1 cellular context compared by ENCODE assay signal in genomic region chr1:221874285-221875003, GRCh38.
TF ChIP-seq lines count a peak whose summit lies in the region.

No MANE protein-coding gene starts in this region.

TF ChIP-seq in IMR-90, 13 proteins besides CTCF, POLR2A, EP300 and RAD21:
- no peak for TF ChIP-seq NFE2L2 (IDR thresholded peaks at IDR 0.05; ENCODE audit: low read depth, low read length)
- TF ChIP-seq ELK1 (IDR thresholded peaks at IDR 0.05; ENCODE audit: borderline replicate concordance, low read depth, low read length), result no peak
- no peak for TF ChIP-seq MAFK (IDR thresholded peaks at IDR 0.05; ENCODE audit: low read depth, low read length)
- TF ChIP-seq MAZ (IDR thresholded peaks at IDR 0.05; ENCODE audit: borderline replicate concordance, low read depth, low read length), result no peak
- no peak for TF ChIP-seq SMC3 (IDR thresholded peaks at IDR 0.05; ENCODE audit: low read depth, low read length)
TF ChIP-seq in IMR-90: peak in this region for 0.
